Comparison of ENCODE assay signal across 1 cellular context in genomic region chr3:196216081-196216564, GRCh38.
TF ChIP-seq lines count a peak whose summit lies in the region.

TSS of gene SLC51A (plus strand) at chr3:196216534. CDS start at chr3:196216713, 179 bp downstream.

TF ChIP-seq in GM23338, 12 proteins besides CTCF, POLR2A, EP300 and RAD21 (continued from another document):
- TF ChIP-seq, protein P1, sequence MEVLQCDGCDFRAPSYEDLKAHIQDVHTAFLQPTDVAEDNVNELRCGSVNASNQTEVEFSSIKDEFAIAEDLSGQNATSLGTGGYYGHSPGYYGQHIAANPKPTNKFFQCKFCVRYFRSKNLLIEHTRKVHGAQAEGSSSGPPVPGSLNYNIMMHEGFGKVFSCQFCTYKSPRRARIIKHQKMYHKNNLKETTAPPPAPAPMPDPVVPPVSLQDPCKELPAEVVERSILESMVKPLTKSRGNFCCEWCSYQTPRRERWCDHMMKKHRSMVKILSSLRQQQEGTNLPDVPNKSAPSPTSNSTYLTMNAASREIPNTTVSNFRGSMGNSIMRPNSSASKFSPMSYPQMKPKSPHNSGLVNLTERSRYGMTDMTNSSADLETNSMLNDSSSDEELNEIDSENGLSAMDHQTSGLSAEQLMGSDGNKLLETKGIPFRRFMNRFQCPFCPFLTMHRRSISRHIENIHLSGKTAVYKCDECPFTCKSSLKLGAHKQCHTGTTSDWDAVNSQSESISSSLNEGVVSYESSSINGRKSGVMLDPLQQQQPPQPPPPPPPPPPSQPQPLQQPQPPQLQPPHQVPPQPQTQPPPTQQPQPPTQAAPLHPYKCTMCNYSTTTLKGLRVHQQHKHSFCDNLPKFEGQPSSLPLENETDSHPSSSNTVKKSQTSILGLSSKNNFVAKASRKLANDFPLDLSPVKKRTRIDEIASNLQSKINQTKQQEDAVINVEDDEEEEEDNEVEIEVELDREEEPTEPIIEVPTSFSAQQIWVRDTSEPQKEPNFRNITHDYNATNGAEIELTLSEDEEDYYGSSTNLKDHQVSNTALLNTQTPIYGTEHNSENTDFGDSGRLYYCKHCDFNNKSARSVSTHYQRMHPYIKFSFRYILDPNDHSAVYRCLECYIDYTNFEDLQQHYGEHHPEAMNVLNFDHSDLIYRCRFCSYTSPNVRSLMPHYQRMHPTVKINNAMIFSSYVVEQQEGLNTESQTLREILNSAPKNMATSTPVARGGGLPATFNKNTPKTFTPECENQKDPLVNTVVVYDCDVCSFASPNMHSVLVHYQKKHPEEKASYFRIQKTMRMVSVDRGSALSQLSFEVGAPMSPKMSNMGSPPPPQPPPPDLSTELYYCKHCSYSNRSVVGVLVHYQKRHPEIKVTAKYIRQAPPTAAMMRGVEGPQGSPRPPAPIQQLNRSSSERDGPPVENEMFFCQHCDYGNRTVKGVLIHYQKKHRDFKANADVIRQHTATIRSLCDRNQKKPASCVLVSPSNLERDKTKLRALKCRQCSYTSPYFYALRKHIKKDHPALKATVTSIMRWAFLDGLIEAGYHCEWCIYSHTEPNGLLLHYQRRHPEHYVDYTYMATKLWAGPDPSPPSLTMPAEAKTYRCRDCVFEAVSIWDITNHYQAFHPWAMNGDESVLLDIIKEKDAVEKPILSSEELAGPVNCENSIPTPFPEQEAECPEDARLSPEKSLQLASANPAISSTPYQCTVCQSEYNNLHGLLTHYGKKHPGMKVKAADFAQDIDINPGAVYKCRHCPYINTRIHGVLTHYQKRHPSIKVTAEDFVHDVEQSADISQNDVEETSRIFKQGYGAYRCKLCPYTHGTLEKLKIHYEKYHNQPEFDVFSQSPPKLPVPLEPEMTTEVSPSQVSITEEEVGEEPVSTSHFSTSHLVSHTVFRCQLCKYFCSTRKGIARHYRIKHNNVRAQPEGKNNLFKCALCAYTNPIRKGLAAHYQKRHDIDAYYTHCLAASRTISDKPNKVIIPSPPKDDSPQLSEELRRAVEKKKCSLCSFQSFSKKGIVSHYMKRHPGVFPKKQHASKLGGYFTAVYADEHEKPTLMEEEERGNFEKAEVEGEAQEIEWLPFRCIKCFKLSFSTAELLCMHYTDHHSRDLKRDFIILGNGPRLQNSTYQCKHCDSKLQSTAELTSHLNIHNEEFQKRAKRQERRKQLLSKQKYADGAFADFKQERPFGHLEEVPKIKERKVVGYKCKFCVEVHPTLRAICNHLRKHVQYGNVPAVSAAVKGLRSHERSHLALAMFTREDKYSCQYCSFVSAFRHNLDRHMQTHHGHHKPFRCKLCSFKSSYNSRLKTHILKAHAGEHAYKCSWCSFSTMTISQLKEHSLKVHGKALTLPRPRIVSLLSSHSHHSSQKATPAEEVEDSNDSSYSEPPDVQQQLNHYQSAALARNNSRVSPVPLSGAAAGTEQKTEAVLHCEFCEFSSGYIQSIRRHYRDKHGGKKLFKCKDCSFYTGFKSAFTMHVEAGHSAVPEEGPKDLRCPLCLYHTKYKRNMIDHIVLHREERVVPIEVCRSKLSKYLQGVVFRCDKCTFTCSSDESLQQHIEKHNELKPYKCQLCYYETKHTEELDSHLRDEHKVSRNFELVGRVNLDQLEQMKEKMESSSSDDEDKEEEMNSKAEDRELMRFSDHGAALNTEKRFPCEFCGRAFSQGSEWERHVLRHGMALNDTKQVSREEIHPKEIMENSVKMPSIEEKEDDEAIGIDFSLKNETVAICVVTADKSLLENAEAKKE (CRISPR knock-in tag; IDR thresholded peaks at IDR 0.05) = no peak
- no peak for TF ChIP-seq EZH2phosphoT487 (IDR thresholded peaks at IDR 0.05; ENCODE audit: unreplicated experiment)
- TF ChIP-seq ZNF114 (CRISPR knock-in tag; IDR thresholded peaks at IDR 0.05) = no peak
- no peak for TF ChIP-seq CREB1 (CRISPR knock-in tag; IDR thresholded peaks at IDR 0.05; ENCODE audit: low read depth)
- TF ChIP-seq, protein P2, sequence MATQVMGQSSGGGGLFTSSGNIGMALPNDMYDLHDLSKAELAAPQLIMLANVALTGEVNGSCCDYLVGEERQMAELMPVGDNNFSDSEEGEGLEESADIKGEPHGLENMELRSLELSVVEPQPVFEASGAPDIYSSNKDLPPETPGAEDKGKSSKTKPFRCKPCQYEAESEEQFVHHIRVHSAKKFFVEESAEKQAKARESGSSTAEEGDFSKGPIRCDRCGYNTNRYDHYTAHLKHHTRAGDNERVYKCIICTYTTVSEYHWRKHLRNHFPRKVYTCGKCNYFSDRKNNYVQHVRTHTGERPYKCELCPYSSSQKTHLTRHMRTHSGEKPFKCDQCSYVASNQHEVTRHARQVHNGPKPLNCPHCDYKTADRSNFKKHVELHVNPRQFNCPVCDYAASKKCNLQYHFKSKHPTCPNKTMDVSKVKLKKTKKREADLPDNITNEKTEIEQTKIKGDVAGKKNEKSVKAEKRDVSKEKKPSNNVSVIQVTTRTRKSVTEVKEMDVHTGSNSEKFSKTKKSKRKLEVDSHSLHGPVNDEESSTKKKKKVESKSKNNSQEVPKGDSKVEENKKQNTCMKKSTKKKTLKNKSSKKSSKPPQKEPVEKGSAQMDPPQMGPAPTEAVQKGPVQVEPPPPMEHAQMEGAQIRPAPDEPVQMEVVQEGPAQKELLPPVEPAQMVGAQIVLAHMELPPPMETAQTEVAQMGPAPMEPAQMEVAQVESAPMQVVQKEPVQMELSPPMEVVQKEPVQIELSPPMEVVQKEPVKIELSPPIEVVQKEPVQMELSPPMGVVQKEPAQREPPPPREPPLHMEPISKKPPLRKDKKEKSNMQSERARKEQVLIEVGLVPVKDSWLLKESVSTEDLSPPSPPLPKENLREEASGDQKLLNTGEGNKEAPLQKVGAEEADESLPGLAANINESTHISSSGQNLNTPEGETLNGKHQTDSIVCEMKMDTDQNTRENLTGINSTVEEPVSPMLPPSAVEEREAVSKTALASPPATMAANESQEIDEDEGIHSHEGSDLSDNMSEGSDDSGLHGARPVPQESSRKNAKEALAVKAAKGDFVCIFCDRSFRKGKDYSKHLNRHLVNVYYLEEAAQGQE (IDR thresholded peaks at IDR 0.05; ENCODE audit: unreplicated experiment) = no peak
- TF ChIP-seq ETS1 (IDR thresholded peaks at IDR 0.05) = no peak
TF ChIP-seq in GM23338: peak in this region for 0.
